17 cellular contexts compared by ENCODE assay signal in genomic region chr11:117868815-117869642, GRCh38. TPM values are rescaled to one million over a fixed set of nuclear protein-coding genes. Genes with fewer than 3 reads are reported as not detected.
DNase-seq lines count a peak whose midpoint lies in the region; ATAC-seq and TF ChIP-seq lines count a peak whose summit lies in the region.
"Had no signal": no experiment of that assay in that cellular context is flagged by ENCODE, and none has a peak within 500 bp of the region (broad histone marks: within the 10 kb centered on the region; RNA-seq: fewer than 3 reads in every experiment).

No MANE protein-coding gene starts in this region.

- H3K9me3 Mint-ChIP-seq in mesothelial cell of epicardium, result no peaks in the 10 kb centered on the region
- H3K9me3 Mint-ChIP-seq: activated T-cell treated with anti-CD3 and anti-CD28 coated beads, Interleukin-2, amount 50 U/mL, for 24 hours; IgD-negative memory B cell; T-helper 1 cell treated with Interleukin-12 subunit alpha and Interleukin-12 subunit beta and Interleukin-4 antibody, amounts not matched to agents 30 μg/mL and 1 μg/mL, for 36 hours had no signal

- WGBS in heart right ventricle, 2 donors, result 78 to 82% methylated on average over 17 of the region's 17 CpGs

- peaks cover 0 to 6% (median 0%) of the 10 kb centered on the region in 9 donors for H3K36me3 ChIP-seq in heart right ventricle
- H3K36me3 ChIP-seq in vagina, result no peaks in the 10 kb centered on the region
- H3K36me3 ChIP-seq: tibial artery had no signal

- DNase-seq in heart right ventricle, result no peak
- DNase-seq in Right ventricle myocardium inferior (ENCODE audit: missing footprints), result no peak
- peak; percentile 83 for DNase-seq in NCI-H526 treated with DMSO at 0.1 percent for 48 hours (lab: John Stamatoyannopoulos, UW)
- no peak for DNase-seq in mesothelial cell of epicardium (ENCODE audit: low spot score in 2 of 2, unreplicated experiment in 2 of 2)
- peak in 1 of 2 donors; percentile 77 for DNase-seq in vagina (ENCODE audit: extremely low spot score in 2 of 2)
- DNase-seq in GM10266 (ENCODE audit: extremely low spot score), result no peak
- DNase-seq: activated CD4-positive, alpha-beta T cell treated with anti-CD3 and anti-CD28 coated beads for 48 hours; activated T-cell treated with anti-CD3 and anti-CD28 coated beads, Interleukin-2, amount 50 U/mL, for 24 hours; NCI-H1694 treated with DMSO at 0.1 percent for 48 hours; occipital lobe; tibial artery had no signal

- H3K9me3 ChIP-seq in heart right ventricle, result no peaks in the 10 kb centered on the region
- H3K9me3 ChIP-seq in vagina, result no peaks in the 10 kb centered on the region
- H3K9me3 ChIP-seq: tibial artery had no signal

- no peak for TF ChIP-seq POLR2A in vagina (IDR thresholded peaks at IDR 0.05)

- H3K4me1 ChIP-seq in heart right ventricle (peaks cover 15 to 88% (median 48%) of the 10 kb centered on the region in 9 donors), vagina (peaks cover 35% of the 10 kb centered on the region)

- H3K4me1 Mint-ChIP-seq in mesothelial cell of epicardium, result peaks cover 54% of the 10 kb centered on the region

- no peak for TF ChIP-seq CTCF in heart right ventricle (IDR thresholded peaks at IDR 0.05)
- TF ChIP-seq CTCF in mesothelial cell of epicardium (IDR thresholded peaks at IDR 0.05; ENCODE audit: unreplicated experiment), result no peak
- TF ChIP-seq CTCF in vagina (IDR thresholded peaks at IDR 0.05), result no peak
- no peak for TF ChIP-seq CTCF in GM10266 (IDR thresholded peaks at IDR 0.05; ENCODE audit: control insufficient read depth, insufficient read depth, low read depth, missing control alignments)

- H3K36me3 Mint-ChIP-seq in mesothelial cell of epicardium, result peaks cover 13% of the 10 kb centered on the region
- H3K36me3 Mint-ChIP-seq: IgD-negative memory B cell had no signal

- intact Hi-C loops in heart right ventricle (cut with DNase I) (no loop called here), Right ventricle myocardium inferior (cut with DNase I) (no loop called here), vagina (cut with DNase I) (no loop called here)

- ATAC-seq in heart right ventricle (peak in 1 of 8 donors; percentile 19), Right ventricle myocardium inferior (no peak), HG03354 (IDR thresholded peaks at IDR 0.05; ENCODE audit: poor library complexity, severe bottlenecking, unreplicated experiment) (no peak), GM18517 (IDR thresholded peaks at IDR 0.05; ENCODE audit: unreplicated experiment) (no peak)

- H3K27me3 ChIP-seq in heart right ventricle, result peaks cover 0 to 14% (median 0%) of the 10 kb centered on the region in 7 donors
- no peaks in the 10 kb centered on the region for H3K27me3 ChIP-seq in vagina

- H3K4me3 ChIP-seq in heart right ventricle, result no peak overlapping the region
- no peak overlapping the region for H3K4me3 ChIP-seq in vagina
- H3K4me3 ChIP-seq: lung, tibial artery had no signal

- peak overlapping the region; percentile 89 for H3K27ac Mint-ChIP-seq in mesothelial cell of epicardium
- H3K27ac Mint-ChIP-seq: activated T-cell treated with anti-CD3 and anti-CD28 coated beads, Interleukin-2, amount 50 U/mL, for 24 hours; IgD-negative memory B cell; T-helper 1 cell treated with Interleukin-12 subunit alpha and Interleukin-12 subunit beta and Interleukin-4 antibody, amounts not matched to agents 30 μg/mL and 1 μg/mL, for 36 hours had no signal

- no peak overlapping the region for H3K4me3 Mint-ChIP-seq in mesothelial cell of epicardium
- H3K4me3 Mint-ChIP-seq: activated T-cell treated with anti-CD3 and anti-CD28 coated beads, Interleukin-2, amount 50 U/mL, for 24 hours; IgD-negative memory B cell; T-helper 1 cell treated with Interleukin-12 subunit alpha and Interleukin-12 subunit beta and Interleukin-4 antibody, amounts not matched to agents 30 μg/mL and 1 μg/mL, for 36 hours had no signal

- no peaks in the 10 kb centered on the region for H3K27me3 Mint-ChIP-seq in mesothelial cell of epicardium (ENCODE audit: low read depth)

- H3K27ac ChIP-seq in heart right ventricle, result peak overlapping the region in 9 of 10 donors; percentile 33 to 95 (median 56)
- peak overlapping the region; percentile 13 for H3K27ac ChIP-seq in vagina
- H3K27ac ChIP-seq: tibial artery had no signal

RNA-seq across cellular contexts. Expression of gene FXYD6, which starts 7.4 kb away (rescaled TPM):
- total RNA-seq in heart right ventricle (10 to 100 TPM; 22.0 to 42.5 (median 30.4) TPM), Right ventricle myocardium inferior (41.2 TPM), mesothelial cell of epicardium (114 to 125 TPM (median 116 TPM) in 3 replicates), vagina (75.4 TPM)
- 10 to 100 TPM; 62.3 to 65.2 TPM for polyA plus RNA-seq in heart right ventricle
- polyA plus RNA-seq: IgD-negative memory B cell had no signal

RNA-seq across cellular contexts. Expression of gene FXYD2, which starts 44.5 kb away (rescaled TPM):
- total RNA-seq in heart right ventricle, result 1 to 10 TPM in 7 of 10 donors, under 1 TPM in 3; 0.40 to 3.2 (median 1.4) TPM
- 1 to 10 TPM; 1.9 to 6.0 TPM for polyA plus RNA-seq in heart right ventricle
- total RNA-seq in Right ventricle myocardium inferior, result 2.7 TPM
- total RNA-seq in mesothelial cell of epicardium, result 5.7 to 7.1 TPM (median 6.3 TPM) in 3 replicates
- total RNA-seq in vagina, result 2.7 TPM
- total RNA-seq: RPMI7951 had no signal
- polyA plus RNA-seq: IgD-negative memory B cell had no signal
